5 cellular contexts compared by ENCODE assay signal in the genomic region with DNA sequence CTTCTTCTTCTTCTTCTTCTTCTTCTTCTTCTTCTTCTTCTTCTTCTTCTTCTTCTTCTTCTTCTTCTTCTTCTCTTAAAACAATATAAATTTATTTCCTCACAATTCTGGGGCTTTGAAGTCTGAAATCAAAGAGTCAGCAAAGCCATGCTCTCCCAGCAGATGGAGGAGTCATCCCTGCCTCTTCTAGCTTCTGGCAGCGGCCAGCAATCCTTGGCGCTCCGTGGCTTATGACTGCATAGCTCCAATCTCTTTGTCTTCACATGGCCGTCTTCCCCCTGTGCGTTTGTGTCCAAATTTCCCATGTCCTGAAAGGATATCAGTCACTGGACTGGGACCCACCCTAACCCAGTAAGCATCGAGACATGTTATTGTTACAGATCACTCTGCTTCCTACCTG. TPM values are rescaled to one million over a fixed set of nuclear protein-coding genes. Genes with fewer than 3 reads are reported as not detected.
"Had no signal": no experiment of that assay in that cellular context is flagged by ENCODE, and none has a peak within 500 bp of the region (broad histone marks: within the 10 kb centered on the region; RNA-seq: fewer than 3 reads in every experiment).

No MANE protein-coding gene starts in this region.

- DNase-seq: H9, HCEC 1CT, IMR-90 had no signal

RNA-seq across cellular contexts. Expression of gene KCNA1, which starts 22.9 kb away (rescaled TPM):
- total RNA-seq: HT-29, IMR-90, K562 had no signal
